8 cellular contexts compared by ENCODE assay signal in genomic region chr4:45453258-45453841, GRCh38.
A peak's percentile ranks its signal among the peaks of the same experiment; 100 is the strongest.
DNase-seq lines count a peak whose midpoint lies in the region; ATAC-seq and TF ChIP-seq lines count a peak whose summit lies in the region.

No MANE protein-coding gene starts in this region.

- H3K36me3 ChIP-seq in Loucy (ENCODE audit: insufficient read depth, low read length), result no peaks in the 10 kb centered on the region

- CTCF ChIA-PET in activated CD4-positive, alpha-beta T cell treated with anti-CD3 and anti-CD28 coated beads for 36 hours (lab: Charles Lee), result interaction anchor here (0.8 kb wide), 1 partner anchor 17 kb away, joined by 3 read pairs; no protein-coding TSS in a partner anchor

- peak; percentile 56 for DNase-seq in SKM-1 treated with dmso at 0.1 percent for 144 hours (lab: John Stamatoyannopoulos, UW; ENCODE audit: unreplicated experiment)
- peak; percentile 66 for DNase-seq in islet precursor cell
- DNase-seq in mesenteric fat pad (ENCODE audit: low spot score), result no peak
- no peak for DNase-seq in activated CD4-positive, alpha-beta T cell treated with anti-CD3 and anti-CD28 coated beads for 36 hours

- 0 out of 2 replicates have a peak overlapping the region, but pooled peaks have one; percentile 3 for H2AFZ ChIP-seq in Loucy (ENCODE audit: low read length)

- ATAC-seq in GM19043 (IDR thresholded peaks at IDR 0.05; ENCODE audit: low read depth, unreplicated experiment), result peak; percentile 59
- no peak for ATAC-seq in HG02973 (IDR thresholded peaks at IDR 0.05; ENCODE audit: unreplicated experiment)
- no peak for ATAC-seq in GM19023 (IDR thresholded peaks at IDR 0.05; ENCODE audit: unreplicated experiment)
- no peak for ATAC-seq in activated CD4-positive, alpha-beta T cell treated with anti-CD3 and anti-CD28 coated beads for 36 hours

- no peaks in the 10 kb centered on the region for H3K9me3 ChIP-seq in Loucy (ENCODE audit: insufficient read depth, low read depth, low read length)

- H3K36me3 Mint-ChIP-seq in activated CD4-positive, alpha-beta T cell treated with anti-CD3 and anti-CD28 coated beads for 36 hours (ENCODE audit: low read depth), result no peaks in the 10 kb centered on the region

- no peak overlapping the region for H3K27ac Mint-ChIP-seq in activated CD4-positive, alpha-beta T cell treated with anti-CD3 and anti-CD28 coated beads for 36 hours

- H3K4me2 ChIP-seq in Loucy (ENCODE audit: low read depth, low read length, poor library complexity, severe bottlenecking), result no peak overlapping the region

- no peak overlapping the region for H3K4me3 ChIP-seq in Loucy (ENCODE audit: low read length, poor library complexity, severe bottlenecking)

- no peak overlapping the region for H3K9ac ChIP-seq in Loucy (ENCODE audit: low read depth, low read length, poor library complexity, severe bottlenecking)

- no peaks in the 10 kb centered on the region for H3K9me3 Mint-ChIP-seq in activated CD4-positive, alpha-beta T cell treated with anti-CD3 and anti-CD28 coated beads for 36 hours (ENCODE audit: low read depth)

- no peaks in the 10 kb centered on the region for H3F3A ChIP-seq in Loucy (ENCODE audit: low read depth)

- POLR2A ChIA-PET in activated CD4-positive, alpha-beta T cell treated with anti-CD3 and anti-CD28 coated beads for 36 hours (lab: Charles Lee), result no interaction called here

- H4K20me1 ChIP-seq in Loucy (ENCODE audit: insufficient read depth, low read length, poor library complexity, severe bottlenecking), result no peaks in the 10 kb centered on the region

- peak; percentile 63 for TF ChIP-seq CTCF in Loucy (conservative IDR thresholded peaks at IDR 0.05; ENCODE audit: low read length)

- H3K4me3 Mint-ChIP-seq in activated CD4-positive, alpha-beta T cell treated with anti-CD3 and anti-CD28 coated beads for 36 hours, result no peak overlapping the region

- no peaks in the 10 kb centered on the region for H3K9me2 ChIP-seq in Loucy (replicated peaks; ENCODE audit: low read depth, low read length)

- H3K27me3 Mint-ChIP-seq in activated CD4-positive, alpha-beta T cell treated with anti-CD3 and anti-CD28 coated beads for 36 hours, result no peaks in the 10 kb centered on the region

- intact Hi-C loops in activated CD4-positive, alpha-beta T cell treated with anti-CD3 and anti-CD28 coated beads for 36 hours (cut with DNase I, micrococcal nuclease), result loop anchor here in 1 of 2 experiments (10.0 kb wide), 1 partner anchor 821 kb away; no protein-coding TSS in a partner anchor

- no peaks in the 10 kb centered on the region for H3K4me1 Mint-ChIP-seq in activated CD4-positive, alpha-beta T cell treated with anti-CD3 and anti-CD28 coated beads for 36 hours

- H3K27me3 ChIP-seq in Loucy (ENCODE audit: insufficient read depth, low read length, poor library complexity, severe bottlenecking), result no peaks in the 10 kb centered on the region

- H3K4me1 ChIP-seq in Loucy (ENCODE audit: insufficient read depth, low read length, poor library complexity, severe bottlenecking), result no peaks in the 10 kb centered on the region

- H3K79me2 ChIP-seq in Loucy (ENCODE audit: insufficient read depth, low read length), result no peaks in the 10 kb centered on the region

Comparison
In these comparisons a context has a peak if more than half of its experiments do, and no peak if none do; other contexts are left out.
1. DNase-seq: peak in SKM-1 treated with dmso at 0.1 percent for 144 hours (single experiment) and islet precursor cell (single experiment); none in mesenteric fat pad (single experiment) and activated CD4-positive, alpha-beta T cell treated with anti-CD3 and anti-CD28 coated beads for 36 hours (single experiment).